Comparison of ENCODE assay signal across 12 cellular contexts in the genomic region with DNA sequence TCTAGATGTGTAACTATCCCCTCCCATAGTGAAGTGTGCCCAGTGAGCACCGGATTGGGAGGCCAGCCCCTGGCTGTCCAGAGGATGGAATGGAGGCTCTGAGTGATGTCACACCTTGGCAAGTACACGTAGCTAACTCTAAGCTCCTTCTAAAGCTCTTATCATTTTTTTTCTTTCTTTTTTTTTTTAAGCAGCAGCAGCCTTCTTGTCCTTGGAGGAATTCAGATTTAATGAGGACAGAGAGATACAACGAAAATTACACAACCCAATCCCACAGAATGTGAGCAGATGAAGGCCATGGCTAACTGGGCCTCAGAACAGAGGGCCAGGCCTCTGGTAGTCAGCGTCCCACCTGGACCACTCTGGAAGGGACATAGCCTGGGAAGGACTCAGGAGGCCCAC. TPM values are rescaled to one million over a fixed set of nuclear protein-coding genes. Genes with fewer than 3 reads are reported as not detected.
A peak's percentile ranks its signal among the peaks of the same experiment; 100 is the strongest.
DNase-seq lines count a peak whose midpoint lies in the region; ATAC-seq, FAIRE-seq and TF ChIP-seq lines count a peak whose summit lies in the region.
"Had no signal": no experiment of that assay in that cellular context is flagged by ENCODE, and none has a peak within 500 bp of the region (broad histone marks: within the 10 kb centered on the region; RNA-seq: fewer than 3 reads in every experiment).

No MANE protein-coding gene starts in this region.

- H3K9ac ChIP-seq in astrocyte (ENCODE audit: low read length) (peak overlapping the region; percentile 84), skeletal muscle satellite cell (ENCODE audit: low read depth, low read length) (peak overlapping the region; percentile 79)

- H3K27me3 ChIP-seq in astrocyte (ENCODE audit: insufficient read depth, low read length), result no peaks in the 10 kb centered on the region
- H3K27me3 ChIP-seq in hepatocyte, result no peaks in the 10 kb centered on the region
- no peaks in the 10 kb centered on the region for H3K27me3 ChIP-seq in skeletal muscle satellite cell (ENCODE audit: control insufficient read depth, insufficient read depth, low read length)

- H2AFZ ChIP-seq in astrocyte (ENCODE audit: low read depth, low read length) (no peak overlapping the region), hepatocyte (no peak overlapping the region)

- H3K36me3 ChIP-seq in astrocyte (ENCODE audit: insufficient read depth, low read length) (no peaks in the 10 kb centered on the region), hepatocyte (replicated peaks; ENCODE audit: insufficient read depth, low read depth) (no peaks in the 10 kb centered on the region), skeletal muscle satellite cell (ENCODE audit: insufficient read depth, low read length) (peaks cover 7% of the 10 kb centered on the region)

- H3K27ac Mint-ChIP-seq in CD14-positive monocyte (peak overlapping the region; percentile 90 to 98 (median 96)), astrocyte (ENCODE audit: unreplicated experiment) (peak overlapping the region; percentile 4)
- H3K27ac Mint-ChIP-seq: activated T-helper 17 cell treated with anti-CD3 and anti-CD28 coated beads, Interleukin-2, amount 50 U/mL, for 72 hours; CD4-positive, CD25-positive, alpha-beta regulatory T cell; naive thymus-derived CD4-positive, alpha-beta T cell had no signal

- H3K4me1 Mint-ChIP-seq in CD14-positive monocyte (peaks cover 77% of the 10 kb centered on the region), astrocyte (ENCODE audit: low read depth, unreplicated experiment) (peaks cover 39% of the 10 kb centered on the region)
- H3K4me1 Mint-ChIP-seq: activated T-helper 17 cell treated with anti-CD3 and anti-CD28 coated beads, Interleukin-2, amount 50 U/mL, for 72 hours had no signal

- H3K4me3 Mint-ChIP-seq in CD14-positive monocyte (peak overlapping the region; percentile 45 to 82), astrocyte (ENCODE audit: unreplicated experiment) (no peak overlapping the region)
- H3K4me3 Mint-ChIP-seq: activated T-helper 17 cell treated with anti-CD3 and anti-CD28 coated beads, Interleukin-2, amount 50 U/mL, for 72 hours; CD4-positive, CD25-positive, alpha-beta regulatory T cell; naive thymus-derived CD4-positive, alpha-beta T cell had no signal

- intact Hi-C loops in CD14-positive monocyte (cut with micrococcal nuclease), result loop anchor here (2.0 to 10.0 kb wide), 6 partner anchors 30 to 524 kb away; no protein-coding TSS in a partner anchor

- H3K9me3 ChIP-seq in astrocyte (ENCODE audit: insufficient read depth, low read depth, low read length) (no peaks in the 10 kb centered on the region), hepatocyte (ENCODE audit: low read depth) (no peaks in the 10 kb centered on the region), skeletal muscle satellite cell (replicated peaks; ENCODE audit: low read length) (no peaks in the 10 kb centered on the region)

- peaks cover 49% of the 10 kb centered on the region for H3K4me1 ChIP-seq in astrocyte (ENCODE audit: insufficient read depth, low read length)
- H3K4me1 ChIP-seq in hepatocyte (ENCODE audit: insufficient read depth), result peaks cover 65% of the 10 kb centered on the region
- peaks cover 48% of the 10 kb centered on the region for H3K4me1 ChIP-seq in skeletal muscle satellite cell (ENCODE audit: control insufficient read depth, insufficient read depth, low read length)

- peak overlapping the region; percentile 79 for H3K27ac ChIP-seq in astrocyte (ENCODE audit: low read depth, low read length)
- H3K27ac ChIP-seq in hepatocyte, result peak overlapping the region; percentile 100

- H3K79me2 ChIP-seq in astrocyte (ENCODE audit: insufficient read depth, low read length) (peaks cover 77% of the 10 kb centered on the region), hepatocyte (peaks cover 90% of the 10 kb centered on the region)

- H3K4me2 ChIP-seq in astrocyte (ENCODE audit: low read length) (peak overlapping the region; percentile 77), hepatocyte (peak overlapping the region; percentile 64), skeletal muscle satellite cell (ENCODE audit: low read length) (peak overlapping the region; percentile 77)

- H3K27me3 Mint-ChIP-seq in CD14-positive monocyte (ENCODE audit: low read depth in 3 of 3) (no peaks in the 10 kb centered on the region), astrocyte (ENCODE audit: low read depth, unreplicated experiment) (no peaks in the 10 kb centered on the region)

- H3K9me3 Mint-ChIP-seq in CD14-positive monocyte (peaks cover 0 to 3% (median 0%) of the 10 kb centered on the region in 7 donors), astrocyte (ENCODE audit: unreplicated experiment) (peaks cover 2% of the 10 kb centered on the region)
- H3K9me3 Mint-ChIP-seq: activated T-helper 17 cell treated with anti-CD3 and anti-CD28 coated beads, Interleukin-2, amount 50 U/mL, for 72 hours had no signal

- H4K20me1 ChIP-seq in astrocyte (ENCODE audit: insufficient read depth, low read length), result peaks cover 6% of the 10 kb centered on the region
- no peaks in the 10 kb centered on the region for H4K20me1 ChIP-seq in hepatocyte (ENCODE audit: insufficient read depth, poor library complexity, severe bottlenecking)

- no peaks in the 10 kb centered on the region for H3K9me2 ChIP-seq in hepatocyte (replicated peaks; ENCODE audit: insufficient read depth)

- no peak for ATAC-seq in GM18870 (IDR thresholded peaks at IDR 0.05; ENCODE audit: unreplicated experiment)
- ATAC-seq: activated T-helper 17 cell treated with anti-CD3 and anti-CD28 coated beads, Interleukin-2, amount 50 U/mL, for 72 hours had no signal

- DNase-seq in CD14-positive monocyte (ENCODE audit: low spot score), result no peak
- DNase-seq in astrocyte (ENCODE audit: low read depth), result peak; percentile 89
- DNase-seq in hepatocyte (ENCODE audit: low spot score), result no peak
- DNase-seq in stimulated activated CD4-positive, alpha-beta T cell treated with anti-CD3 and anti-CD28 coated beads, Interleukin-2, amount 100 ng/mL, for 48 hours, result no peak
- DNase-seq in cerebellar nuclear complex (lab: John Stamatoyannopoulos, UW), result no peak
- DNase-seq in NCI-H2029 (lab: John Stamatoyannopoulos, UW), result no peak
- DNase-seq: CD4-positive, CD25-positive, alpha-beta regulatory T cell; naive thymus-derived CD4-positive, alpha-beta T cell; NCI-H2227 treated with DMSO at 0.1 percent for 48 hours had no signal

- H3K36me3 Mint-ChIP-seq in CD14-positive monocyte (peaks cover 20 to 47% of the 10 kb centered on the region in 2 donors), astrocyte (ENCODE audit: low read depth, unreplicated experiment) (peaks cover 6% of the 10 kb centered on the region)
- H3K36me3 Mint-ChIP-seq: CD4-positive, CD25-positive, alpha-beta regulatory T cell; naive thymus-derived CD4-positive, alpha-beta T cell had no signal

- TF ChIP-seq CTCF in CD14-positive monocyte (IDR thresholded peaks at IDR 0.05) (no peak), astrocyte (IDR thresholded peaks at IDR 0.05; ENCODE audit: insufficient read depth, low read depth, low read length) (no peak), hepatocyte (IDR thresholded peaks at IDR 0.05; ENCODE audit: poor library complexity) (no peak)

- WGBS in hepatocyte (ENCODE audit: low lambda C conversion rate, missing lambda C conversion rate), result 48% methylated on average over 4 of the region's 4 CpGs

- no peak for FAIRE-seq in astrocyte (lab: Jason Lieb, UNC)

- no peak overlapping the region for H3K4me3 ChIP-seq in astrocyte (ENCODE audit: insufficient read depth, low read depth, low read length)
- no peak overlapping the region for H3K4me3 ChIP-seq in hepatocyte
- peak overlapping the region; percentile 53 for H3K4me3 ChIP-seq in skeletal muscle satellite cell (ENCODE audit: low read length)

RNA-seq across cellular contexts. Expression of a gene that starts 11.3 kb away (rescaled TPM):
- polyA plus RNA-seq in CD14-positive monocyte, result 1 to 10 TPM; 5.2 to 7.9 TPM
- 92.9 and 105 TPM in 2 replicates for total RNA-seq in astrocyte
- 64.5 and 73.3 TPM in 2 replicates for total RNA-seq in hepatocyte
- 30.0 and 30.7 TPM in 2 replicates for polyA plus RNA-seq in hepatocyte
- 9.9 and 11.4 TPM in 2 replicates for total RNA-seq in skeletal muscle satellite cell (2012; rRNA removed)
- polyA plus RNA-seq: CD4-positive, CD25-positive, alpha-beta regulatory T cell; naive thymus-derived CD4-positive, alpha-beta T cell had no signal
